Comparison of ENCODE assay signal across 29 cellular contexts in the genomic region with DNA sequence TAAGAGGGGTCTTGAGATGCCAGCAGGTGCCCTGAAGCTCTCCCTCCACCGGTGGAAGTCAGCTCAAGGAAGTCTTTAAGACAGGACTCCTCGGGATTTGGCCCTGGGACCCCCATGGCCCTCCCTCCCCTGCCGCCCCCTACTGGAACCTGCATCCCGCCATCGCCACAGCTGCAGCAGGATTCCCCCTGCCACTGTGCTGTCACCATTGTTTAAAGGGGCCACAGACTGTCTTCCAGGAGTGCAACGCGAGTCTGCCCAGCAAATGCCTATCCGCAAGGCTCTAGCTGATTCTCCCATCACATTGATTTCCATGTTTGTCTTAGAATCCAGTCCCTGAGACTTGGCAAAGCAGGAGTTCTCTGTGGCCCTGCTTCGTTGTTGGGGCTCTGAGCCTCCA.
"Had no signal": no experiment of that assay in that cellular context is flagged by ENCODE, and none has a peak within 500 bp of the region (broad histone marks: within the 10 kb centered on the region; RNA-seq: fewer than 3 reads in every experiment).

No MANE protein-coding gene starts in this region.

- H3K27ac Mint-ChIP-seq: activated CD4-positive, alpha-beta memory T cell treated with anti-CD3 and anti-CD28 coated beads, Interleukin-2, amount 10 ng/mL, durations not matched to agents 7 days and 5 days; activated CD4-positive, alpha-beta T cell treated with anti-CD3 and anti-CD28 coated beads, Interleukin-2, amount 10 ng/mL, durations not matched to agents 7 days and 5 days; activated naive CD4-positive, alpha-beta T cell treated with anti-CD3 and anti-CD28 coated beads for 36 hours; activated naive CD4-positive, alpha-beta T cell treated with anti-CD3 and anti-CD28 coated beads, Interleukin-2, amount 50 U/mL, for 24 hours; activated naive CD8-positive, alpha-beta T cell treated with anti-CD3 and anti-CD28 coated beads for 36 hours; activated naive CD8-positive, alpha-beta T cell treated with anti-CD3 and anti-CD28 coated beads, Interleukin-2, amount 50 U/mL, for 24 hours; activated T-cell treated with anti-CD3 and anti-CD28 coated beads, Interleukin-2, amount 50 U/mL, for 24 hours; activated T-cell treated with anti-CD3 and anti-CD28 coated beads, Interleukin-2, amount 50 U/mL, for 72 hours; activated T-helper 17 cell treated with anti-CD3 and anti-CD28 coated beads, Interleukin-2, amount 50 U/mL, for 72 hours; WTC11 had no signal

- H3K4me1 ChIP-seq: adrenal gland, body of pancreas, colonic mucosa, heart right ventricle had no signal

- ATAC-seq: activated naive CD8-positive, alpha-beta T cell treated with anti-CD3 and anti-CD28 coated beads, Interleukin-2, amount 50 U/mL, for 24 hours; activated T-cell treated with anti-CD3 and anti-CD28 coated beads, Interleukin-2, amount 50 U/mL, for 72 hours; activated T-helper 17 cell treated with anti-CD3 and anti-CD28 coated beads, Interleukin-2, amount 50 U/mL, for 72 hours; body of pancreas; heart right ventricle; WTC11 had no signal

- H3K27me3 ChIP-seq: adrenal gland, body of pancreas, colonic mucosa, heart right ventricle had no signal

- H3K36me3 Mint-ChIP-seq: activated naive CD4-positive, alpha-beta T cell treated with anti-CD3 and anti-CD28 coated beads, Interleukin-2, amount 50 U/mL, for 24 hours had no signal

- H3K4me3 Mint-ChIP-seq: activated CD4-positive, alpha-beta memory T cell treated with anti-CD3 and anti-CD28 coated beads, Interleukin-2, amount 10 ng/mL, durations not matched to agents 7 days and 5 days; activated CD4-positive, alpha-beta T cell treated with anti-CD3 and anti-CD28 coated beads, Interleukin-2, amount 10 ng/mL, durations not matched to agents 7 days and 5 days; activated naive CD4-positive, alpha-beta T cell treated with anti-CD3 and anti-CD28 coated beads for 36 hours; activated naive CD4-positive, alpha-beta T cell treated with anti-CD3 and anti-CD28 coated beads, Interleukin-2, amount 50 U/mL, for 24 hours; activated naive CD8-positive, alpha-beta T cell treated with anti-CD3 and anti-CD28 coated beads for 36 hours; activated naive CD8-positive, alpha-beta T cell treated with anti-CD3 and anti-CD28 coated beads, Interleukin-2, amount 50 U/mL, for 24 hours; activated T-cell treated with anti-CD3 and anti-CD28 coated beads, Interleukin-2, amount 50 U/mL, for 24 hours; activated T-cell treated with anti-CD3 and anti-CD28 coated beads, Interleukin-2, amount 50 U/mL, for 72 hours; activated T-helper 17 cell treated with anti-CD3 and anti-CD28 coated beads, Interleukin-2, amount 50 U/mL, for 72 hours; WTC11 had no signal

- H3K4me1 Mint-ChIP-seq: activated CD4-positive, alpha-beta memory T cell treated with anti-CD3 and anti-CD28 coated beads, Interleukin-2, amount 10 ng/mL, durations not matched to agents 7 days and 5 days; activated CD4-positive, alpha-beta T cell treated with anti-CD3 and anti-CD28 coated beads, Interleukin-2, amount 10 ng/mL, durations not matched to agents 7 days and 5 days; activated naive CD4-positive, alpha-beta T cell treated with anti-CD3 and anti-CD28 coated beads, Interleukin-2, amount 50 U/mL, for 24 hours; activated naive CD8-positive, alpha-beta T cell treated with anti-CD3 and anti-CD28 coated beads for 36 hours; activated naive CD8-positive, alpha-beta T cell treated with anti-CD3 and anti-CD28 coated beads, Interleukin-2, amount 50 U/mL, for 24 hours; activated T-helper 17 cell treated with anti-CD3 and anti-CD28 coated beads, Interleukin-2, amount 50 U/mL, for 72 hours; WTC11 had no signal

- DNase-seq: activated CD4-positive, alpha-beta memory T cell treated with anti-CD3 and anti-CD28 coated beads, Interleukin-2, amount 10 ng/mL, durations not matched to agents 7 days and 5 days; activated CD4-positive, alpha-beta T cell treated with anti-CD3 and anti-CD28 coated beads for 1 hour; activated CD4-positive, alpha-beta T cell treated with anti-CD3 and anti-CD28 coated beads for 4 hours; activated CD4-positive, alpha-beta T cell treated with anti-CD3 and anti-CD28 coated beads, Interleukin-2, amount 10 ng/mL, durations not matched to agents 7 days and 5 days; activated CD4-positive, alpha-beta T cell treated with anti-CD3 and anti-CD28 coated beads, Interleukin-2, amount 50 U/mL, for 4 hours; activated CD8-positive, alpha-beta memory T cell treated with anti-CD3 and anti-CD28 coated beads, Interleukin-2, amount 50 U/mL, for 48 hours; activated effector memory CD4-positive, alpha-beta T cell treated with Interleukin-2 at 50 U/mL for 16 hours; activated naive CD4-positive, alpha-beta T cell treated with anti-CD3 and anti-CD28 coated beads for 36 hours; activated naive CD8-positive, alpha-beta T cell treated with anti-CD3 and anti-CD28 coated beads for 36 hours; activated naive CD8-positive, alpha-beta T cell treated with anti-CD3 and anti-CD28 coated beads, Interleukin-2, amount 50 U/mL, for 24 hours; activated T-cell treated with anti-CD3 and anti-CD28 coated beads for 4 hours; activated T-cell treated with anti-CD3 and anti-CD28 coated beads, Interleukin-2, amount 50 U/mL, for 24 hours; activated T-cell treated with anti-CD3 and anti-CD28 coated beads, Interleukin-2, amount 50 U/mL, for 72 hours; adrenal gland; amygdala; aorta; body of pancreas; central memory CD4-positive, alpha-beta T cell; cerebellar nuclear complex; colonic mucosa; effector CD8-positive, alpha-beta T cell; foreskin fibroblast; heart right ventricle; T-helper 2 cell had no signal

- H3K27me3 Mint-ChIP-seq: activated CD4-positive, alpha-beta memory T cell treated with anti-CD3 and anti-CD28 coated beads, Interleukin-2, amount 10 ng/mL, durations not matched to agents 7 days and 5 days; activated CD4-positive, alpha-beta T cell treated with anti-CD3 and anti-CD28 coated beads, Interleukin-2, amount 10 ng/mL, durations not matched to agents 7 days and 5 days; activated naive CD4-positive, alpha-beta T cell treated with anti-CD3 and anti-CD28 coated beads, Interleukin-2, amount 50 U/mL, for 24 hours; activated naive CD8-positive, alpha-beta T cell treated with anti-CD3 and anti-CD28 coated beads for 36 hours; activated naive CD8-positive, alpha-beta T cell treated with anti-CD3 and anti-CD28 coated beads, Interleukin-2, amount 50 U/mL, for 24 hours; activated T-cell treated with anti-CD3 and anti-CD28 coated beads, Interleukin-2, amount 50 U/mL, for 24 hours; activated T-helper 17 cell treated with anti-CD3 and anti-CD28 coated beads, Interleukin-2, amount 50 U/mL, for 72 hours had no signal

- H3K36me3 ChIP-seq: adrenal gland, colonic mucosa, heart right ventricle had no signal

- H3K9me3 ChIP-seq: adrenal gland, colonic mucosa had no signal

- H3K27ac ChIP-seq: adrenal gland, body of pancreas, colonic mucosa, epithelial cell of prostate, heart right ventricle, VCaP had no signal

- H3K4me3 ChIP-seq: adrenal gland, body of pancreas, colonic mucosa, heart right ventricle had no signal
